ENCODE assay signal across 8 cellular contexts in genomic region chr17:82963104-82963950, GRCh38.
DNase-seq lines count a peak whose midpoint lies in the region; ATAC-seq and TF ChIP-seq lines count a peak whose summit lies in the region.

No MANE protein-coding gene starts in this region.

- peak overlapping the region; percentile 72 for H3K4me2 ChIP-seq in smooth muscle cell

- TF ChIP-seq CTCF in smooth muscle cell (IDR thresholded peaks at IDR 0.05; ENCODE audit: borderline replicate concordance, insufficient read depth, poor library complexity, severe bottlenecking): peak; percentile 73

- H3K9ac ChIP-seq in smooth muscle cell (ENCODE audit: low read depth): no peak overlapping the region

- no peaks in the 10 kb centered on the region for H3K9me3 ChIP-seq in smooth muscle cell (replicated peaks; ENCODE audit: low read depth)
- H3K9me3 ChIP-seq in effector memory CD4-positive, alpha-beta T cell (ENCODE audit: control insufficient read depth, low read length): no peaks in the 10 kb centered on the region

- no peaks in the 10 kb centered on the region for H3K79me2 ChIP-seq in smooth muscle cell (ENCODE audit: low read depth)

- peak overlapping the region; percentile 24 for H2AFZ ChIP-seq in smooth muscle cell (ENCODE audit: low read depth)

- no peak for ATAC-seq in HG03280 (IDR thresholded peaks at IDR 0.05; ENCODE audit: unreplicated experiment)

- no peaks in the 10 kb centered on the region for H3K36me3 ChIP-seq in smooth muscle cell (ENCODE audit: low read depth)
- no peaks in the 10 kb centered on the region for H3K36me3 ChIP-seq in effector memory CD4-positive, alpha-beta T cell (ENCODE audit: control insufficient read depth, insufficient read depth, low read length)

- 28% methylated on average over 18 of the region's 25 CpGs for WGBS in smooth muscle cell (ENCODE audit: low lambda C conversion rate)

- H3K27me3 ChIP-seq in smooth muscle cell (ENCODE audit: low read depth): no peaks in the 10 kb centered on the region
- H3K27me3 ChIP-seq in effector memory CD4-positive, alpha-beta T cell (replicated peaks; ENCODE audit: control insufficient read depth, insufficient read depth, low read length, poor library complexity, severe bottlenecking): no peaks in the 10 kb centered on the region

- no peak overlapping the region for H3K27ac ChIP-seq in smooth muscle cell (ENCODE audit: low read depth)
- H3K27ac ChIP-seq in effector memory CD4-positive, alpha-beta T cell (ENCODE audit: insufficient read depth, low read length, poor library complexity, severe bottlenecking): no peak overlapping the region

- no peaks in the 10 kb centered on the region for H4K20me1 ChIP-seq in smooth muscle cell (ENCODE audit: low read depth)

- H3F3A ChIP-seq in smooth muscle cell (ENCODE audit: low read depth): no peaks in the 10 kb centered on the region

- DNase-seq in activated T-cell treated with anti-CD3 and anti-CD28 coated beads for 1 hour (ENCODE audit: low read depth) (peak; percentile 26), activated T-cell treated with anti-CD3 and anti-CD28 coated beads for 4 hours (no peak), RPMI7951 (ENCODE audit: low read depth) (peak; percentile 73), cerebellum (ENCODE audit: low spot score) (peak; percentile 64), iris pigment epithelial cell (ENCODE audit: low read depth) (peak; percentile 71), smooth muscle cell (lab: John Stamatoyannopoulos, UW; ENCODE audit: unreplicated experiment) (peak; percentile 53)
- DNase-seq in effector memory CD4-positive, alpha-beta T cell: no peak

- H3K4me1 ChIP-seq in smooth muscle cell (ENCODE audit: low read depth): no peaks in the 10 kb centered on the region
- H3K4me1 ChIP-seq in effector memory CD4-positive, alpha-beta T cell (ENCODE audit: control insufficient read depth, insufficient read depth, low read length, poor library complexity, severe bottlenecking): no peaks in the 10 kb centered on the region

- no peak overlapping the region for H3K4me3 ChIP-seq in smooth muscle cell
- H3K4me3 ChIP-seq in effector memory CD4-positive, alpha-beta T cell (ENCODE audit: insufficient read depth, low read depth, low read length, poor library complexity, severe bottlenecking): no peak overlapping the region

Comparison
In these comparisons a context has a peak if more than half of its experiments do, and no peak if none do; other contexts are left out.
1. DNase-seq: peak in activated T-cell treated with anti-CD3 and anti-CD28 coated beads for 1 hour (single experiment), RPMI7951 (single experiment), cerebellum (single experiment), iris pigment epithelial cell (single experiment) and smooth muscle cell (single experiment); none in activated T-cell treated with anti-CD3 and anti-CD28 coated beads for 4 hours (single experiment) and effector memory CD4-positive, alpha-beta T cell (0 of 3).